In the genomic region with DNA sequence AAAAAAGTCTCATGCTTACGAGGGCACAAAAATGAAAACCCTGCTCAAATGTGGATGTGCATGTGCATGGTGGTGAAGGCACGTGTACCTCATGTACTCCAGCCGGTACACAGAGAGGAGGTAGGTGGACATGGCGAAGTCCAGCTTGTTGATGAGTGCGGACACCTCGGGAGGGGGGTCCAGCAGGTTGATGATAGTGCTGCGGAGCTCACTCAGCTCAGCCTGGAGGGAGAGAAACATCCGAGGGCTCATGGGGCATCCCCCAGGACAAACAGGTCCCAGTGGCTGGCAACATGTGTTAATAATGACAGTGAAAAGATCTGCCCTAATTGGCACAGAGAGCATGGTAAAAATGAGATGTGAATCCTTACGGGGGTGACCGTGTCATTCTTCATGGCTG, we compare ENCODE assay signal across 1 cellular context.
TF ChIP-seq lines count a peak whose summit lies in the region.

No MANE protein-coding gene starts in this region.

TF ChIP-seq in K562, 482 proteins besides CTCF, POLR2A, EP300 and RAD21 (continued from another document):
- TF ChIP-seq, protein P1, sequence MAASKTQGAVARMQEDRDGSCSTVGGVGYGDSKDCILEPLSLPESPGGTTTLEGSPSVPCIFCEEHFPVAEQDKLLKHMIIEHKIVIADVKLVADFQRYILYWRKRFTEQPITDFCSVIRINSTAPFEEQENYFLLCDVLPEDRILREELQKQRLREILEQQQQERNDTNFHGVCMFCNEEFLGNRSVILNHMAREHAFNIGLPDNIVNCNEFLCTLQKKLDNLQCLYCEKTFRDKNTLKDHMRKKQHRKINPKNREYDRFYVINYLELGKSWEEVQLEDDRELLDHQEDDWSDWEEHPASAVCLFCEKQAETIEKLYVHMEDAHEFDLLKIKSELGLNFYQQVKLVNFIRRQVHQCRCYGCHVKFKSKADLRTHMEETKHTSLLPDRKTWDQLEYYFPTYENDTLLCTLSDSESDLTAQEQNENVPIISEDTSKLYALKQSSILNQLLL (CRISPR knock-in tag; IDR thresholded peaks at IDR 0.05; ENCODE audit: borderline replicate concordance): 0 out of 2 replicates have a peak, but pooled peaks have one; percentile 53
- no peak for TF ChIP-seq BMI1 (IDR thresholded peaks at IDR 0.05; ENCODE audit: low read length)
- TF ChIP-seq, protein P2, sequence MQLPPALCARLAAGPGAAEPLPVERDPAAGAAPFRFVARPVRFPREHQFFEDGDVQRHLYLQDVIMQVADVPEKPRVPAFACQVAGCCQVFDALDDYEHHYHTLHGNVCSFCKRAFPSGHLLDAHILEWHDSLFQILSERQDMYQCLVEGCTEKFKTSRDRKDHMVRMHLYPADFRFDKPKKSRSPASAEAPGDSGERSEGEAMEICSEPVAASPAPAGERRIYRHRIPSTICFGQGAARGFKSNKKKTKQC (CRISPR knock-in tag; IDR thresholded peaks at IDR 0.05): no peak
- TF ChIP-seq, protein P3, sequence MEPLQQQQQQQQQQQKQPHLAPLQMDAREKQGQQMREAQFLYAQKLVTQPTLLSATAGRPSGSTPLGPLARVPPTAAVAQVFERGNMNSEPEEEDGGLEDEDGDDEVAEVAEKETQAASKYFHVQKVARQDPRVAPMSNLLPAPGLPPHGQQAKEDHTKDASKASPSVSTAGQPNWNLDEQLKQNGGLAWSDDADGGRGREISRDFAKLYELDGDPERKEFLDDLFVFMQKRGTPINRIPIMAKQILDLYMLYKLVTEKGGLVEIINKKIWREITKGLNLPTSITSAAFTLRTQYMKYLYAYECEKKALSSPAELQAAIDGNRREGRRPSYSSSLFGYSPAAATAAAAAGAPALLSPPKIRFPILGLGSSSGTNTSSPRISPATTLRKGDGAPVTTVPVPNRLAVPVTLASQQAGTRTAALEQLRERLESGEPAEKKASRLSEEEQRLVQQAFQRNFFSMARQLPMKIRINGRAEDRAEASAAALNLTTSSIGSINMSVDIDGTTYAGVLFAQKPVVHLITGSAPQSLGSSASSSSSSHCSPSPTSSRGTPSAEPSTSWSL (CRISPR knock-in tag; IDR thresholded peaks at IDR 0.05; ENCODE audit: borderline replicate concordance): no peak
- TF ChIP-seq MTA3 (IDR thresholded peaks at IDR 0.05; ENCODE audit: borderline replicate concordance): no peak
- TF ChIP-seq MIER1 (IDR thresholded peaks at IDR 0.05; ENCODE audit: low read depth): no peak
- TF ChIP-seq HDAC6 (IDR thresholded peaks at IDR 0.05; ENCODE audit: low read depth, low read length): no peak
- TF ChIP-seq NFE2L1 (tag; IDR thresholded peaks at IDR 0.05; ENCODE audit: borderline replicate concordance, low read depth): no peak
- TF ChIP-seq ELF2 (CRISPR knock-in tag; IDR thresholded peaks at IDR 0.05): no peak; the same call in 1 of the 2 replicates
- TF ChIP-seq RBBP5 (IDR thresholded peaks at IDR 0.05; ENCODE audit: borderline replicate concordance, insufficient read depth, low read length, poor library complexity, severe bottlenecking): peak; percentile 33
- TF ChIP-seq ZNF436 (CRISPR knock-in tag; IDR thresholded peaks at IDR 0.05): 0 out of 2 replicates have a peak, but pooled peaks have one; percentile 6
- TF ChIP-seq, protein P4, sequence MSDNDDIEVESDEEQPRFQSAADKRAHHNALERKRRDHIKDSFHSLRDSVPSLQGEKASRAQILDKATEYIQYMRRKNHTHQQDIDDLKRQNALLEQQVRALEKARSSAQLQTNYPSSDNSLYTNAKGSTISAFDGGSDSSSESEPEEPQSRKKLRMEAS (CRISPR knock-in tag; IDR thresholded peaks at IDR 0.05): 0 out of 2 replicates have a peak, but pooled peaks have one; percentile 8
- no peak for TF ChIP-seq RFX1 (IDR thresholded peaks at IDR 0.05)
- no peak for TF ChIP-seq LEF1 (IDR thresholded peaks at IDR 0.05)
- no peak for TF ChIP-seq NBN (IDR thresholded peaks at IDR 0.05; ENCODE audit: low read depth)
- no peak for TF ChIP-seq ZNF586 (CRISPR knock-in tag; conservative IDR thresholded peaks at IDR 0.05)
- TF ChIP-seq NR2F6 (CRISPR knock-in tag; IDR thresholded peaks at IDR 0.05): no peak
- TF ChIP-seq HNRNPLL (IDR thresholded peaks at IDR 0.05; ENCODE audit: low read depth, low read length, poor library complexity, severe bottlenecking): peak; percentile 6
- no peak for TF ChIP-seq ZNF766 (CRISPR knock-in tag; conservative IDR thresholded peaks at IDR 0.05)
- TF ChIP-seq ZC3H4 (CRISPR knock-in tag; IDR thresholded peaks at IDR 0.05; ENCODE audit: borderline replicate concordance): 0 out of 2 replicates have a peak, but pooled peaks have one; percentile 1
- TF ChIP-seq FIP1L1 (IDR thresholded peaks at IDR 0.05; ENCODE audit: low read depth, low read length, poor library complexity, severe bottlenecking): no peak
- TF ChIP-seq, protein P5, sequence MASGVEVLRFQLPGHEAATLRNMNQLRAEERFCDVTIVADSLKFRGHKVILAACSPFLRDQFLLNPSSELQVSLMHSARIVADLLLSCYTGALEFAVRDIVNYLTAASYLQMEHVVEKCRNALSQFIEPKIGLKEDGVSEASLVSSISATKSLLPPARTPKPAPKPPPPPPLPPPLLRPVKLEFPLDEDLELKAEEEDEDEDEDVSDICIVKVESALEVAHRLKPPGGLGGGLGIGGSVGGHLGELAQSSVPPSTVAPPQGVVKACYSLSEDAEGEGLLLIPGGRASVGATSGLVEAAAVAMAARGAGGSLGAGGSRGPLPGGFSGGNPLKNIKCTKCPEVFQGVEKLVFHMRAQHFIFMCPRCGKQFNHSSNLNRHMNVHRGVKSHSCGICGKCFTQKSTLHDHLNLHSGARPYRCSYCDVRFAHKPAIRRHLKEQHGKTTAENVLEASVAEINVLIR (CRISPR knock-in tag; IDR thresholded peaks at IDR 0.05): no peak
- no peak for TF ChIP-seq TAL1 (IDR thresholded peaks at IDR 0.05)
- no peak for TF ChIP-seq SMARCA5 (IDR thresholded peaks at IDR 0.05)
- peak; percentile 16; the same call in 1 of the 2 replicates for TF ChIP-seq ZKSCAN3 (CRISPR knock-in tag; IDR thresholded peaks at IDR 0.05)
- no peak for TF ChIP-seq TEAD4 (IDR thresholded peaks at IDR 0.05; ENCODE audit: low read length)
- peak; percentile 72; the same call in 1 of the 2 replicates for TF ChIP-seq TEAD4 (CRISPR knock-in tag; IDR thresholded peaks at IDR 0.05; ENCODE audit: borderline replicate concordance)
- no peak for TF ChIP-seq ZNF695 (CRISPR knock-in tag; IDR thresholded peaks at IDR 0.05)
- TF ChIP-seq, protein P6, sequence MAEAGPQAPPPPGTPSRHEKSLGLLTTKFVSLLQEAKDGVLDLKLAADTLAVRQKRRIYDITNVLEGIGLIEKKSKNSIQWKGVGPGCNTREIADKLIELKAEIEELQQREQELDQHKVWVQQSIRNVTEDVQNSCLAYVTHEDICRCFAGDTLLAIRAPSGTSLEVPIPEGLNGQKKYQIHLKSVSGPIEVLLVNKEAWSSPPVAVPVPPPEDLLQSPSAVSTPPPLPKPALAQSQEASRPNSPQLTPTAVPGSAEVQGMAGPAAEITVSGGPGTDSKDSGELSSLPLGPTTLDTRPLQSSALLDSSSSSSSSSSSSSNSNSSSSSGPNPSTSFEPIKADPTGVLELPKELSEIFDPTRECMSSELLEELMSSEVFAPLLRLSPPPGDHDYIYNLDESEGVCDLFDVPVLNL (CRISPR knock-in tag; IDR thresholded peaks at IDR 0.05; ENCODE audit: low read depth): no peak
- no peak for TF ChIP-seq ZFPM2 (CRISPR knock-in tag; IDR thresholded peaks at IDR 0.05)
- TF ChIP-seq PYGO2 (tag; IDR thresholded peaks at IDR 0.05): no peak
- TF ChIP-seq ZNF282 (CRISPR knock-in tag; IDR thresholded peaks at IDR 0.05): no peak
